ENCODE assay signal across 19 cellular contexts in genomic region chr13:79434578-79434977, GRCh38. TPM values are rescaled to one million over a fixed set of nuclear protein-coding genes. Genes with fewer than 3 reads are reported as not detected.
DNase-seq lines count a peak whose midpoint lies in the region; ATAC-seq and TF ChIP-seq lines count a peak whose summit lies in the region.
"Had no signal": no experiment of that assay in that cellular context is flagged by ENCODE, and none has a peak within 500 bp of the region (broad histone marks: within the 10 kb centered on the region; RNA-seq: fewer than 3 reads in every experiment).

No MANE protein-coding gene starts in this region.

- peaks cover 4% of the 10 kb centered on the region for H3K9me3 Mint-ChIP-seq in activated CD4-positive, alpha-beta T cell treated with anti-CD3 and anti-CD28 coated beads, Interleukin-2, amount 10 ng/mL, durations not matched to agents 24 days and 14 days
- H3K9me3 Mint-ChIP-seq: activated naive CD4-positive, alpha-beta T cell treated with anti-CD3 and anti-CD28 coated beads for 36 hours; CD8-positive, alpha-beta memory T cell had no signal

- TF ChIP-seq CTCF in fibroblast of villous mesenchyme (IDR thresholded peaks at IDR 0.05; ENCODE audit: insufficient read depth, low read depth, low read length): no peak

- no peaks in the 10 kb centered on the region for H3K27me3 Mint-ChIP-seq in activated CD4-positive, alpha-beta T cell treated with anti-CD3 and anti-CD28 coated beads, Interleukin-2, amount 10 ng/mL, durations not matched to agents 24 days and 14 days
- H3K27me3 Mint-ChIP-seq: naive thymus-derived CD4-positive, alpha-beta T cell had no signal

- H3K36me3 ChIP-seq in adipocyte (ENCODE audit: control insufficient read depth, insufficient read depth, low read length, severe bottlenecking): no peaks in the 10 kb centered on the region
- H3K36me3 ChIP-seq: left lung, tibial nerve had no signal

- H3K36me3 Mint-ChIP-seq in activated CD4-positive, alpha-beta T cell treated with anti-CD3 and anti-CD28 coated beads, Interleukin-2, amount 10 ng/mL, durations not matched to agents 24 days and 14 days (ENCODE audit: low read depth): peaks cover 8% of the 10 kb centered on the region
- H3K36me3 Mint-ChIP-seq: CD8-positive, alpha-beta memory T cell had no signal

- peaks cover 17% of the 10 kb centered on the region for H3K4me1 Mint-ChIP-seq in activated CD4-positive, alpha-beta T cell treated with anti-CD3 and anti-CD28 coated beads, Interleukin-2, amount 10 ng/mL, durations not matched to agents 24 days and 14 days
- H3K4me1 Mint-ChIP-seq: CD8-positive, alpha-beta memory T cell had no signal

- peaks cover 24% of the 10 kb centered on the region for H3K4me1 ChIP-seq in adipocyte (ENCODE audit: control insufficient read depth, insufficient read depth, low read length)
- H3K4me1 ChIP-seq: left lung, tibial nerve had no signal

- intact Hi-C loops in activated CD4-positive, alpha-beta T cell treated with anti-CD3 and anti-CD28 coated beads, Interleukin-2, amount 10 ng/mL, durations not matched to agents 24 days and 14 days (cut with micrococcal nuclease): loop anchor here (1.0 to 2.0 kb wide), 2 partner anchors 16 to 47 kb away; partner anchors contain the start of gene NDFIP2

- DNase-seq in activated CD4-positive, alpha-beta T cell treated with anti-CD3 and anti-CD28 coated beads, Interleukin-2, amount 10 ng/mL, durations not matched to agents 24 days and 14 days: no peak
- no peak for DNase-seq in activated CD4-positive, alpha-beta T cell treated with anti-CD3 and anti-CD28 coated beads, Interleukin-2, amount 50 U/mL, for 48 hours
- DNase-seq in adipocyte (ENCODE audit: low read depth) (peak; percentile 19), fibroblast of villous mesenchyme (ENCODE audit: low read depth) (peak; percentile 76)
- no peak for DNase-seq in activated effector memory CD4-positive, alpha-beta T cell treated with Interleukin-2 at 50 U/mL for 16 hours
- DNase-seq: activated naive CD4-positive, alpha-beta T cell treated with anti-CD3 and anti-CD28 coated beads for 36 hours; CD8-positive, alpha-beta memory T cell; GOT3; left lung; naive thymus-derived CD4-positive, alpha-beta T cell; NCI-H1092 treated with DMSO at 0.1 percent for 48 hours; NCI-H345; stimulated activated CD4-positive, alpha-beta T cell treated with anti-CD3 and anti-CD28 coated beads, Interleukin-1b, Interleukin-23, amount 100 ng/mL, for 48 hours; stimulated activated CD8-positive, alpha-beta memory T cell treated with anti-CD3 and anti-CD28 coated beads, Interleukin-4, amount 100 ng/mL, for 48 hours had no signal

- no peak overlapping the region for H3K9ac ChIP-seq in adipocyte (ENCODE audit: low read length)

- H3K9me3 ChIP-seq in adipocyte (ENCODE audit: control insufficient read depth, low read length): no peaks in the 10 kb centered on the region
- H3K9me3 ChIP-seq: left lung, tibial nerve had no signal

- ATAC-seq in HG03378 (IDR thresholded peaks at IDR 0.05; ENCODE audit: unreplicated experiment) (no peak), GM21786 (IDR thresholded peaks at IDR 0.05; ENCODE audit: unreplicated experiment) (no peak), GM21825 (IDR thresholded peaks at IDR 0.05; ENCODE audit: unreplicated experiment) (no peak)
- ATAC-seq: left lung; naive thymus-derived CD4-positive, alpha-beta T cell had no signal

- no peak overlapping the region for H3K4me3 Mint-ChIP-seq in activated CD4-positive, alpha-beta T cell treated with anti-CD3 and anti-CD28 coated beads, Interleukin-2, amount 10 ng/mL, durations not matched to agents 24 days and 14 days
- H3K4me3 Mint-ChIP-seq: activated naive CD4-positive, alpha-beta T cell treated with anti-CD3 and anti-CD28 coated beads for 36 hours; CD8-positive, alpha-beta memory T cell; naive thymus-derived CD4-positive, alpha-beta T cell had no signal

- no peaks in the 10 kb centered on the region for H3K27me3 ChIP-seq in adipocyte (replicated peaks; ENCODE audit: control insufficient read depth, insufficient read depth, low read length)
- H3K27me3 ChIP-seq: left lung, tibial nerve had no signal

- peak overlapping the region; percentile 40 for H3K27ac Mint-ChIP-seq in activated CD4-positive, alpha-beta T cell treated with anti-CD3 and anti-CD28 coated beads, Interleukin-2, amount 10 ng/mL, durations not matched to agents 24 days and 14 days
- H3K27ac Mint-ChIP-seq: activated naive CD4-positive, alpha-beta T cell treated with anti-CD3 and anti-CD28 coated beads for 36 hours; naive thymus-derived CD4-positive, alpha-beta T cell had no signal

- no peak overlapping the region for H3K4me3 ChIP-seq in adipocyte (ENCODE audit: low read length)
- no peak overlapping the region for H3K4me3 ChIP-seq in fibroblast of villous mesenchyme (ENCODE audit: low read depth, low read length)
- H3K4me3 ChIP-seq: left lung, SK-N-MC, tibial nerve had no signal

RNA-seq across cellular contexts. Expression of gene RBM26, which starts 28.5 kb away (rescaled TPM):
- total RNA-seq in activated CD4-positive, alpha-beta T cell treated with anti-CD3 and anti-CD28 coated beads, Interleukin-2, amount 10 ng/mL, durations not matched to agents 24 days and 14 days: 96.6 and 100 TPM in 2 replicates
- 35.1 and 50.5 TPM in 2 replicates for total RNA-seq in fibroblast of villous mesenchyme

RNA-seq across cellular contexts. Expression of gene NDFIP2, which starts 46.4 kb away (rescaled TPM):
- total RNA-seq in activated CD4-positive, alpha-beta T cell treated with anti-CD3 and anti-CD28 coated beads, Interleukin-2, amount 10 ng/mL, durations not matched to agents 24 days and 14 days: 258 and 272 TPM in 2 replicates
- 60.6 and 131 TPM in 2 replicates for total RNA-seq in fibroblast of villous mesenchyme

Comparison
In these comparisons a context has a peak if more than half of its experiments do, and no peak if none do; other contexts are left out.
1. DNase-seq: peak in adipocyte (single experiment) and fibroblast of villous mesenchyme (single experiment); none in activated CD4-positive, alpha-beta T cell treated with anti-CD3 and anti-CD28 coated beads, Interleukin-2, amount 10 ng/mL, durations not matched to agents 24 days and 14 days (single experiment), activated CD4-positive, alpha-beta T cell treated with anti-CD3 and anti-CD28 coated beads, Interleukin-2, amount 50 U/mL, for 48 hours (0 of 2) and activated effector memory CD4-positive, alpha-beta T cell treated with Interleukin-2 at 50 U/mL for 16 hours (single experiment).